In the genomic region with DNA sequence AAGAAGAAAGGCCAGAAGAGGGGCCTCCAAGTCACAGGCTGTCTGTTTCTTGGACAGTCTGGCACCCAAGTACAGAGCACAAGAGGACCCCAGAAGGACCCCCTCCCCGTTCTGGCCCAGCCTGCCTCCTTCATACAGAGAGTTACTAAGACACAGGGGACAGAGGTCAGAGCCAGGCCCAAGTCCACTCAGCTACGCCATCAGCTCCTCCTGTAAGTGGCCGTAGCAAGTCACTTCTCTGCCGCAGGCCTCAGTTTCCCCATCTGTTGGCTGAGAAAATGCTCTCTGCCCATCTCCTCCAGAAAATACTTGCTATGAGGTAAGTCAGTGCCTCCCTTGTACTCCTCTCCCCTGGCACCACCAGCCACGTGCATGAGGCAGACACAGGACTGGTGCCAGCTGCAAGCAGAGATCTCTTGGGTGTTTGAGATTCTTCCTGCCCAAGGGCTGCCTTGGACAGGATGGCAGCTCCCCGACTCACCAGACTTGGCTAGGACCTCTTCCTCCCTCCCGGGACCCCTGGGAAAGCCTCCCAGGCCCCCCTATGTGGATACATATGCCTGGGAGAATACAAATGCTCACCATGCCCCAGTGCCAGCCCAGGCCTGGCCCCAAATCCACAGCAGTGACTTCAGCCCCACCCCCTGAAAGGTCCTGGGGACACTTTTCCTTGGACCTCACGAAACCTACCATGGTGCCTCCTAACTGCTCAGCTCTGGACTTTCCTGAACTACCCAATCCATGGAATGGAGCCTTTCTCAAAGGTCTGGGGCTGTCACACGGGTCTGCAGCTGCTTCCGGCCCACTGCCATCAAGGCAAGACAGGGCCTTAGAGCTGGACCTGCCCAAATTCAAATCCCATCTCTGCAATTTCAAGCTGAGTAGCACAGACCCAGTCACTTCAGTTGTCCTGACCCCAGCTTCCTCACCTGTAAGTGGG, we compare ENCODE assay signal across 1 cellular context.
TF ChIP-seq lines count a peak whose summit lies in the region.

No MANE protein-coding gene starts in this region.

TF ChIP-seq in HepG2, 621 proteins besides CTCF, POLR2A, EP300 and RAD21:
- TF ChIP-seq ZNF616 (CRISPR knock-in tag; IDR thresholded peaks at IDR 0.05; ENCODE audit: low read depth) (no peak), NRL (CRISPR knock-in tag; IDR thresholded peaks at IDR 0.05; ENCODE audit: borderline replicate concordance) (no peak), NCOA5 (CRISPR knock-in tag; IDR thresholded peaks at IDR 0.05) (no peak), HCFC1 (IDR thresholded peaks at IDR 0.05; ENCODE audit: low read depth, low read length) (no peak), SMARCC2 (IDR thresholded peaks at IDR 0.05) (no peak), ZNF850 (CRISPR knock-in tag; conservative IDR thresholded peaks at IDR 0.05) (no peak), ZKSCAN5 (CRISPR knock-in tag; IDR thresholded peaks at IDR 0.05) (no peak)
- TF ChIP-seq, protein P1, sequence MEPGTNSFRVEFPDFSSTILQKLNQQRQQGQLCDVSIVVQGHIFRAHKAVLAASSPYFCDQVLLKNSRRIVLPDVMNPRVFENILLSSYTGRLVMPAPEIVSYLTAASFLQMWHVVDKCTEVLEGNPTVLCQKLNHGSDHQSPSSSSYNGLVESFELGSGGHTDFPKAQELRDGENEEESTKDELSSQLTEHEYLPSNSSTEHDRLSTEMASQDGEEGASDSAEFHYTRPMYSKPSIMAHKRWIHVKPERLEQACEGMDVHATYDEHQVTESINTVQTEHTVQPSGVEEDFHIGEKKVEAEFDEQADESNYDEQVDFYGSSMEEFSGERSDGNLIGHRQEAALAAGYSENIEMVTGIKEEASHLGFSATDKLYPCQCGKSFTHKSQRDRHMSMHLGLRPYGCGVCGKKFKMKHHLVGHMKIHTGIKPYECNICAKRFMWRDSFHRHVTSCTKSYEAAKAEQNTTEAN (CRISPR knock-in tag; conservative IDR thresholded peaks at IDR 0.05) = no peak
- TF ChIP-seq, protein P2, sequence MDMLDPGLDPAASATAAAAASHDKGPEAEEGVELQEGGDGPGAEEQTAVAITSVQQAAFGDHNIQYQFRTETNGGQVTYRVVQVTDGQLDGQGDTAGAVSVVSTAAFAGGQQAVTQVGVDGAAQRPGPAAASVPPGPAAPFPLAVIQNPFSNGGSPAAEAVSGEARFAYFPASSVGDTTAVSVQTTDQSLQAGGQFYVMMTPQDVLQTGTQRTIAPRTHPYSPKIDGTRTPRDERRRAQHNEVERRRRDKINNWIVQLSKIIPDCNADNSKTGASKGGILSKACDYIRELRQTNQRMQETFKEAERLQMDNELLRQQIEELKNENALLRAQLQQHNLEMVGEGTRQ (IDR thresholded peaks at IDR 0.05; ENCODE audit: low read depth, low read length) = no peak
- TF ChIP-seq, protein P2 (CRISPR knock-in tag; IDR thresholded peaks at IDR 0.05; ENCODE audit: borderline replicate concordance) = no peak
- TF ChIP-seq, protein P3, sequence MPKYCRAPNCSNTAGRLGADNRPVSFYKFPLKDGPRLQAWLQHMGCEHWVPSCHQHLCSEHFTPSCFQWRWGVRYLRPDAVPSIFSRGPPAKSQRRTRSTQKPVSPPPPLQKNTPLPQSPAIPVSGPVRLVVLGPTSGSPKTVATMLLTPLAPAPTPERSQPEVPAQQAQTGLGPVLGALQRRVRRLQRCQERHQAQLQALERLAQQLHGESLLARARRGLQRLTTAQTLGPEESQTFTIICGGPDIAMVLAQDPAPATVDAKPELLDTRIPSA (CRISPR knock-in tag; IDR thresholded peaks at IDR 0.05; ENCODE audit: borderline replicate concordance) = no peak
- TF ChIP-seq, protein P4, sequence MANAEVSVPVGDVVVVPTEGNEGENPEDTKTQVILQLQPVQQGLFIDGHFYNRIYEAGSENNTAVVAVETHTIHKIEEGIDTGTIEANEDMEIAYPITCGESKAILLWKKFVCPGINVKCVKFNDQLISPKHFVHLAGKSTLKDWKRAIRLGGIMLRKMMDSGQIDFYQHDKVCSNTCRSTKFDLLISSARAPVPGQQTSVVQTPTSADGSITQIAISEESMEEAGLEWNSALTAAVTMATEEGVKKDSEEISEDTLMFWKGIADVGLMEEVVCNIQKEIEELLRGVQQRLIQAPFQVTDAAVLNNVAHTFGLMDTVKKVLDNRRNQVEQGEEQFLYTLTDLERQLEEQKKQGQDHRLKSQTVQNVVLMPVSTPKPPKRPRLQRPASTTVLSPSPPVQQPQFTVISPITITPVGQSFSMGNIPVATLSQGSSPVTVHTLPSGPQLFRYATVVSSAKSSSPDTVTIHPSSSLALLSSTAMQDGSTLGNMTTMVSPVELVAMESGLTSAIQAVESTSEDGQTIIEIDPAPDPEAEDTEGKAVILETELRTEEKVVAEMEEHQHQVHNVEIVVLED (CRISPR knock-in tag; IDR thresholded peaks at IDR 0.05; ENCODE audit: borderline replicate concordance) = no peak
